ENCODE assay signal across 18 cellular contexts in genomic region chrX:30414144-30414543, GRCh38.
DNase-seq lines count a peak whose midpoint lies in the region; ATAC-seq and TF ChIP-seq lines count a peak whose summit lies in the region.
"Had no signal": no experiment of that assay in that cellular context is flagged by ENCODE, and none has a peak within 500 bp of the region (broad histone marks: within the 10 kb centered on the region; RNA-seq: fewer than 3 reads in every experiment).

No MANE protein-coding gene starts in this region.

- ATAC-seq in GM18511 (IDR thresholded peaks at IDR 0.05; ENCODE audit: unreplicated experiment) (peak; percentile 94), GM21786 (IDR thresholded peaks at IDR 0.05; ENCODE audit: unreplicated experiment) (peak; percentile 84)
- ATAC-seq: stimulated activated effector memory CD8-positive, alpha-beta T cell treated with anti-CD3 and anti-CD28 coated beads, Interleukin-12 subunit alpha, Interleukin-12 subunit beta, amount 100 ng/mL, for 72 hours had no signal

- no peaks in the 10 kb centered on the region for H3K9me3 ChIP-seq in adrenal gland (replicated peaks in 1 of 3)
- no peaks in the 10 kb centered on the region for H3K9me3 ChIP-seq in uterus
- H3K9me3 ChIP-seq: prostate gland had no signal

- TF ChIP-seq CTCF in adrenal gland (IDR thresholded peaks at IDR 0.05) (no peak), uterus (IDR thresholded peaks at IDR 0.05) (no peak), coronary artery (IDR thresholded peaks at IDR 0.05) (no peak)

- H3K27me3 ChIP-seq in adrenal gland (peaks cover 8% of the 10 kb centered on the region), uterus (no peaks in the 10 kb centered on the region)

- no peak for TF ChIP-seq POLR2A in adrenal gland (IDR thresholded peaks at IDR 0.05)
- no peak for TF ChIP-seq POLR2A in uterus (IDR thresholded peaks at IDR 0.05)

- H3K4me3 ChIP-seq in adrenal gland: no peak overlapping the region
- no peak overlapping the region for H3K4me3 ChIP-seq in uterus
- no peak overlapping the region for H3K4me3 ChIP-seq in coronary artery
- H3K4me3 ChIP-seq: GM23248, prostate gland had no signal

- peak; percentile 1 for DNase-seq in HuH-7 (ENCODE audit: low spot score)
- peak; percentile 76 for DNase-seq in glomerular visceral epithelial cell (ENCODE audit: extremely low spot score)
- DNase-seq in adrenal gland: no peak
- no peak for DNase-seq in uterus
- DNase-seq in GOT3 (lab: John Stamatoyannopoulos, UW): no peak
- no peak for DNase-seq in coronary artery (ENCODE audit: low spot score)
- DNase-seq: activated T-cell treated with anti-CD3 and anti-CD28 coated beads, Interleukin-2, amount 50 U/mL, for 24 hours; AML-193; amygdala; dermis blood vessel endothelial cell; GM23248; KBM-7; NCI-H1694 treated with DMSO at 0.1 percent for 48 hours; stimulated activated CD4-positive, alpha-beta T cell treated with anti-CD3 and anti-CD28 coated beads, Interleukin-2, amount 100 ng/mL, for 24 hours had no signal

- H3K36me3 ChIP-seq in adrenal gland (replicated peaks in 1 of 2) (no peaks in the 10 kb centered on the region), uterus (no peaks in the 10 kb centered on the region)
- H3K36me3 ChIP-seq: prostate gland had no signal

- intact Hi-C loops in adrenal gland (cut with DNase I) (no loop called here), uterus (cut with DNase I; ENCODE audit: low total_unique reads) (no loop called here)

- 66 to 77% (median 72%) methylated on average over 3 of the region's 3 CpGs for WGBS in adrenal gland, 4 donors

- H3K27ac ChIP-seq in adrenal gland (no peak overlapping the region), uterus (no peak overlapping the region), coronary artery (no peak overlapping the region)
- H3K27ac ChIP-seq: GM23248, prostate gland had no signal

- no peaks in the 10 kb centered on the region for H3K4me1 ChIP-seq in adrenal gland (replicated peaks in 1 of 2)
- H3K4me1 ChIP-seq in uterus: no peaks in the 10 kb centered on the region
- H3K4me1 ChIP-seq: prostate gland had no signal

Comparison
In these comparisons a context has a peak if more than half of its experiments do, and no peak if none do; other contexts are left out.
1. DNase-seq: peak in HuH-7 (single experiment) and glomerular visceral epithelial cell (single experiment); none in adrenal gland (0 of 7), uterus (0 of 2), GOT3 (single experiment) and coronary artery (single experiment).